ENCODE assay signal across 11 cellular contexts in genomic region chr19:38917921-38918491, GRCh38. TPM values are rescaled to one million over a fixed set of nuclear protein-coding genes. Genes with fewer than 3 reads are reported as not detected.
DNase-seq lines count a peak whose midpoint lies in the region; ATAC-seq and TF ChIP-seq lines count a peak whose summit lies in the region.
"Had no signal": no experiment of that assay in that cellular context is flagged by ENCODE, and none has a peak within 500 bp of the region (broad histone marks: within the 10 kb centered on the region; RNA-seq: fewer than 3 reads in every experiment).

No MANE protein-coding gene starts in this region.

- no peak overlapping the region for H3K27ac Mint-ChIP-seq in chondrocyte (ENCODE audit: unreplicated experiment)

- no peak for ATAC-seq in HG03342 (IDR thresholded peaks at IDR 0.05; ENCODE audit: unreplicated experiment)

- H3K79me2 ChIP-seq in osteoblast (ENCODE audit: insufficient read depth, low read length), result no peaks in the 10 kb centered on the region

- peaks cover 11% of the 10 kb centered on the region for H3K36me3 Mint-ChIP-seq in chondrocyte (ENCODE audit: low read depth)

- no peaks in the 10 kb centered on the region for H3K9me3 ChIP-seq in osteoblast (ENCODE audit: low read depth, low read length)

- no peak overlapping the region for H2AFZ ChIP-seq in osteoblast (ENCODE audit: low read length)

- H3K27me3 Mint-ChIP-seq in chondrocyte (ENCODE audit: low read depth), result no peaks in the 10 kb centered on the region

- H4K20me1 ChIP-seq in osteoblast (ENCODE audit: insufficient read depth, low read length), result no peaks in the 10 kb centered on the region

- H3K27me3 ChIP-seq in osteoblast (ENCODE audit: insufficient read depth, low read length), result no peaks in the 10 kb centered on the region

- no peaks in the 10 kb centered on the region for H3K9me3 Mint-ChIP-seq in chondrocyte (ENCODE audit: low read depth)
- H3K9me3 Mint-ChIP-seq: immature natural killer cell had no signal

- no peaks in the 10 kb centered on the region for H3K4me1 Mint-ChIP-seq in chondrocyte (ENCODE audit: low read depth)

- peaks cover 8% of the 10 kb centered on the region for H3K36me3 ChIP-seq in osteoblast (ENCODE audit: insufficient read depth, low read length)

- no peak overlapping the region for H3K4me3 Mint-ChIP-seq in chondrocyte (ENCODE audit: unreplicated experiment)
- H3K4me3 Mint-ChIP-seq: immature natural killer cell had no signal

- no peak overlapping the region for H3K4me3 ChIP-seq in osteoblast (ENCODE audit: insufficient read depth, low read length)

- TF ChIP-seq CTCF in chondrocyte (IDR thresholded peaks at IDR 0.05) (peak; percentile 35), osteoblast (IDR thresholded peaks at IDR 0.05; ENCODE audit: extremely low read depth, low read depth, low read length) (peak; percentile 24)

- no peaks in the 10 kb centered on the region for H3K4me1 ChIP-seq in osteoblast (ENCODE audit: insufficient read depth, low read length)

- no peak overlapping the region for H3K4me2 ChIP-seq in osteoblast (ENCODE audit: insufficient read depth, low read length)

- DNase-seq in NCI-H748 (lab: John Stamatoyannopoulos, UW; ENCODE audit: unreplicated experiment), result peak; percentile 45
- DNase-seq in NCI-H748 treated with DMSO at 0.1 percent for 48 hours (lab: John Stamatoyannopoulos, UW), result no peak
- DNase-seq in NCI-H82 (lab: John Stamatoyannopoulos, UW), result peak; percentile 72
- DNase-seq in chondrocyte (ENCODE audit: low spot score), result peak; percentile 76
- peak; percentile 87 for DNase-seq in osteoblast (ENCODE audit: insufficient read length, low spot score, missing footprints)
- no peak for DNase-seq in T-helper 1 cell
- DNase-seq in nucleus accumbens (lab: John Stamatoyannopoulos, UW), result no peak
- DNase-seq: activated naive CD4-positive, alpha-beta T cell treated with Interleukin-2 at 50 U/mL for 16 hours; immature natural killer cell had no signal

- H3K27ac ChIP-seq in osteoblast (ENCODE audit: low read depth, low read length), result no peak overlapping the region

RNA-seq across cellular contexts. Expression of gene CCER2, which starts 6.0 kb away (rescaled TPM):
- total RNA-seq in chondrocyte (0.69 TPM in 1 of 3 replicates, not detected in the others), osteoblast (not detected in 2 replicates)
- total RNA-seq: pulmonary artery endothelial cell had no signal

RNA-seq across cellular contexts. Expression of gene SARS2, which starts 12.6 kb away (rescaled TPM):
- total RNA-seq in chondrocyte (14.4 to 25.8 TPM (median 15.6 TPM) in 3 replicates), osteoblast (20.3 and 21.7 TPM in 2 replicates)

RNA-seq across cellular contexts. Expression of gene MRPS12, which starts 12.7 kb away (rescaled TPM):
- total RNA-seq in chondrocyte, result 23.1 to 34.0 TPM (median 27.7 TPM) in 3 replicates
- total RNA-seq in osteoblast, result 21.5 and 25.7 TPM in 2 replicates

RNA-seq across cellular contexts. Expression of gene NFKBIB, which starts 18.2 kb away (rescaled TPM):
- total RNA-seq in chondrocyte (15.3 to 17.3 TPM (median 15.8 TPM) in 3 replicates), osteoblast (9.1 and 12.7 TPM in 2 replicates)

RNA-seq across cellular contexts. Expression of gene SIRT2, which starts 18.6 kb away (rescaled TPM):
- total RNA-seq in chondrocyte (54.0 to 57.1 TPM (median 54.2 TPM) in 3 replicates), osteoblast (76.9 and 77.4 TPM in 2 replicates)

Comparison
In these comparisons a context has a peak if more than half of its experiments do, and no peak if none do; other contexts are left out.
1. DNase-seq: peak in NCI-H748 (single experiment), NCI-H82 (single experiment), chondrocyte (single experiment) and osteoblast (single experiment); none in NCI-H748 treated with DMSO at 0.1 percent for 48 hours (single experiment), T-helper 1 cell (0 of 5) and nucleus accumbens (0 of 56).